12 cellular contexts compared by ENCODE assay signal in genomic region chr6:139334791-139335446, GRCh38. TPM values are rescaled to one million over a fixed set of nuclear protein-coding genes. Genes with fewer than 3 reads are reported as not detected.
DNase-seq lines count a peak whose midpoint lies in the region; ATAC-seq and TF ChIP-seq lines count a peak whose summit lies in the region.
"Had no signal": no experiment of that assay in that cellular context is flagged by ENCODE, and none has a peak within 500 bp of the region (broad histone marks: within the 10 kb centered on the region; RNA-seq: fewer than 3 reads in every experiment).

No MANE protein-coding gene starts in this region.

- intact Hi-C loops in vagina (cut with DNase I): no loop called here

- H3K4me3 ChIP-seq in coronary artery: no peak overlapping the region
- no peak overlapping the region for H3K4me3 ChIP-seq in vagina
- H3K4me3 ChIP-seq: cardiac muscle cell had no signal

- no peaks in the 10 kb centered on the region for H3K9me3 ChIP-seq in vagina

- H3K27ac Mint-ChIP-seq in memory B cell: peak overlapping the region; percentile 22

- H3K4me3 Mint-ChIP-seq in memory B cell: no peak overlapping the region

- peaks cover 1% of the 10 kb centered on the region for H3K36me3 Mint-ChIP-seq in memory B cell

- H3K36me3 ChIP-seq in vagina: no peaks in the 10 kb centered on the region
- H3K36me3 ChIP-seq: cardiac muscle cell had no signal

- TF ChIP-seq CTCF in coronary artery (IDR thresholded peaks at IDR 0.05) (no peak), vagina (IDR thresholded peaks at IDR 0.05) (no peak)

- H3K4me1 Mint-ChIP-seq in memory B cell: peaks cover 9% of the 10 kb centered on the region

- peak overlapping the region; percentile 44 to 70 for H3K27ac ChIP-seq in coronary artery
- peak overlapping the region; percentile 36 for H3K27ac ChIP-seq in vagina
- H3K27ac ChIP-seq: 22Rv1, cardiac muscle cell had no signal

- H3K9me3 Mint-ChIP-seq in memory B cell: no peaks in the 10 kb centered on the region

- H3K27me3 ChIP-seq in vagina: no peaks in the 10 kb centered on the region
- H3K27me3 ChIP-seq: cardiac muscle cell had no signal

- peak; percentile 76 for DNase-seq in SIG-M5 treated with dmso at 0.1 percent for 504 hours (lab: John Stamatoyannopoulos, UW; ENCODE audit: unreplicated experiment)
- DNase-seq in SIG-M5 (lab: John Stamatoyannopoulos, UW): no peak
- no peak for DNase-seq in coronary artery (ENCODE audit: low spot score)
- DNase-seq in memory B cell (ENCODE audit: low spot score in 2 of 2): no peak
- DNase-seq in vagina (ENCODE audit: extremely low spot score in 2 of 2): no peak
- DNase-seq in 8988T: no peak
- DNase-seq in NCI-H1048 (lab: John Stamatoyannopoulos, UW): no peak
- DNase-seq: midbrain, NCI-H1930 had no signal

- no peak for TF ChIP-seq POLR2A in vagina (IDR thresholded peaks at IDR 0.05)

- ATAC-seq in memory B cell (ENCODE audit: low read depth) (no peak), GM21717 (IDR thresholded peaks at IDR 0.05; ENCODE audit: unreplicated experiment) (no peak)

- H3K27me3 Mint-ChIP-seq in memory B cell: no peaks in the 10 kb centered on the region

- peaks cover 48% of the 10 kb centered on the region for H3K4me1 ChIP-seq in vagina

RNA-seq across cellular contexts. Expression of gene CITED2, which starts 39.5 kb away (rescaled TPM):
- total RNA-seq in vagina: 132 TPM

RNA-seq across cellular contexts. Expression of gene TXLNB, which starts 43.1 kb away (rescaled TPM):
- 0.49 TPM for total RNA-seq in vagina
